Comparison of ENCODE assay signal across 23 cellular contexts in genomic region chr2:182245963-182246362, GRCh38.
DNase-seq lines count a peak whose midpoint lies in the region; ATAC-seq and TF ChIP-seq lines count a peak whose summit lies in the region.
"Had no signal": no experiment of that assay in that cellular context is flagged by ENCODE, and none has a peak within 500 bp of the region (broad histone marks: within the 10 kb centered on the region; RNA-seq: fewer than 3 reads in every experiment).

No MANE protein-coding gene starts in this region.

- no peak overlapping the region for H3K4me2 ChIP-seq in PC-9

- no peak overlapping the region for H2AFZ ChIP-seq in PC-9

- H3K27ac ChIP-seq in PC-9: no peak overlapping the region
- H3K27ac ChIP-seq: esophagus muscularis mucosa, heart left ventricle, SJCRH30 had no signal

- TF ChIP-seq CTCF in PC-9 (conservative IDR thresholded peaks at IDR 0.05): no peak

- H3K9me2 ChIP-seq in PC-9 (ENCODE audit: insufficient read depth): no peaks in the 10 kb centered on the region

- peak; percentile 11 for DNase-seq in RPMI7951 (ENCODE audit: low read depth)
- no peak for DNase-seq in HK-2 (ENCODE audit: unreplicated experiment)
- no peak for DNase-seq in activated CD4-positive, alpha-beta T cell treated with anti-CD3 and anti-CD28 coated beads for 1 hour
- DNase-seq in PC-9: no peak
- DNase-seq: activated CD4-positive, alpha-beta T cell treated with anti-CD3 and anti-CD28 coated beads for 36 hours; activated naive CD4-positive, alpha-beta T cell treated with Interleukin-2 at 50 U/mL for 16 hours; CD8-positive, alpha-beta T cell; cortex of kidney; heart left ventricle; islet precursor cell; KBM-7; mesendoderm; NCI-H1417 treated with DMSO at 0.1 percent for 48 hours; NCI-H2227 treated with DMSO at 0.1 percent for 48 hours; nephron progenitor cell; SJCRH30; stimulated activated CD4-positive, alpha-beta T cell treated with anti-CD3 and anti-CD28 coated beads, Interleukin-15, amount 100 ng/mL, for 24 hours; T1000 had no signal

- H3K36me3 ChIP-seq in PC-9 (ENCODE audit: low read depth): no peaks in the 10 kb centered on the region
- H3K36me3 ChIP-seq: esophagus muscularis mucosa, heart left ventricle, SJCRH30 had no signal

- no peaks in the 10 kb centered on the region for H3K9me3 ChIP-seq in PC-9 (ENCODE audit: insufficient read depth, low read depth)
- H3K9me3 ChIP-seq: esophagus muscularis mucosa, heart left ventricle had no signal

- POLR2A ChIA-PET in PC-9 (lab: Charles Lee; ENCODE audit: unreplicated experiment): no interaction called here

- no peaks in the 10 kb centered on the region for H3K79me2 ChIP-seq in PC-9 (ENCODE audit: low read depth)

- no TSS peak for BruUV-seq in PC-9 (replicated peaks; lab: Mats Ljungman, UMichigan)

- H3K27me3 ChIP-seq in PC-9 (ENCODE audit: insufficient read depth, low read depth): no peaks in the 10 kb centered on the region
- H3K27me3 ChIP-seq: esophagus muscularis mucosa, heart left ventricle, SJCRH30 had no signal

- intact Hi-C loops in PC-9 (cut with micrococcal nuclease; ENCODE audit: unreplicated experiment): no loop called here

- H3F3A ChIP-seq in PC-9 (ENCODE audit: insufficient read depth, low read depth): no peaks in the 10 kb centered on the region

- H3K4me1 ChIP-seq in PC-9 (replicated peaks; ENCODE audit: insufficient read depth): no peaks in the 10 kb centered on the region
- H3K4me1 ChIP-seq: esophagus muscularis mucosa had no signal

- CTCF ChIA-PET in PC-9 (lab: Charles Lee): no interaction called here

- ATAC-seq in GM18508 (IDR thresholded peaks at IDR 0.05; ENCODE audit: insufficient read depth, unreplicated experiment) (peak; percentile 54), GM21447 (IDR thresholded peaks at IDR 0.05; ENCODE audit: unreplicated experiment) (peak; percentile 52), HG03060 (IDR thresholded peaks at IDR 0.05; ENCODE audit: low read depth, unreplicated experiment) (peak; percentile 81), HG03457 (IDR thresholded peaks at IDR 0.05; ENCODE audit: unreplicated experiment) (no peak)
- ATAC-seq: activated CD4-positive, alpha-beta T cell treated with anti-CD3 and anti-CD28 coated beads for 36 hours; CD8-positive, alpha-beta T cell; heart left ventricle had no signal

- no peak overlapping the region for H3K4me3 ChIP-seq in PC-9
- H3K4me3 ChIP-seq: esophagus muscularis mucosa, heart left ventricle, SJCRH30 had no signal

- no peaks in the 10 kb centered on the region for H4K20me1 ChIP-seq in PC-9 (ENCODE audit: insufficient read depth)
